ENCODE assay signal across 25 cellular contexts in genomic region chr7:113247198-113247597, GRCh38.
"Had no signal": no experiment of that assay in that cellular context is flagged by ENCODE, and none has a peak within 500 bp of the region (broad histone marks: within the 10 kb centered on the region; RNA-seq: fewer than 3 reads in every experiment).

No MANE protein-coding gene starts in this region.

- H3K27me3 ChIP-seq: ascending aorta, brain microvascular endothelial cell, heart left ventricle, right lobe of liver, suprapubic skin, tibial artery, upper lobe of right lung had no signal

- H3K36me3 ChIP-seq: ascending aorta, brain microvascular endothelial cell, heart left ventricle, left ventricle myocardium inferior, right lobe of liver, suprapubic skin, tibial artery, upper lobe of right lung had no signal

- H3K4me3 ChIP-seq: ascending aorta, heart left ventricle, left ventricle myocardium inferior, lung, right lobe of liver, suprapubic skin, tibial artery, upper lobe of right lung had no signal

- H3K9me3 ChIP-seq: ascending aorta, right lobe of liver, suprapubic skin, tibial artery, upper lobe of right lung had no signal

- DNase-seq: activated CD4-positive, alpha-beta T cell treated with anti-CD3 and anti-CD28 coated beads for 4 hours; activated CD4-positive, alpha-beta T cell treated with anti-CD3 and anti-CD28 coated beads, Interleukin-2, amount 50 U/mL, for 4 hours; activated CD4-positive, CD25-positive, alpha-beta regulatory T cell; activated CD8-positive, alpha-beta memory T cell treated with anti-CD3 and anti-CD28 coated beads for 24 hours; activated effector memory CD4-positive, alpha-beta T cell treated with Interleukin-2 at 50 U/mL for 16 hours; activated naive CD4-positive, alpha-beta T cell treated with Interleukin-2 at 50 U/mL for 16 hours; activated naive CD8-positive, alpha-beta T cell treated with anti-CD3 and anti-CD28 coated beads for 36 hours; brain microvascular endothelial cell; endodermal cell; foreskin fibroblast; heart left ventricle; left ventricle myocardium inferior; mesendoderm; natural killer cell; posterior cingulate gyrus; right lobe of liver; small intestine; stimulated activated CD4-positive, alpha-beta T cell treated with anti-CD3 and anti-CD28 coated beads, Interleukin-4, amount 100 ng/mL, for 4 hours; stimulated activated naive B cell treated with anti-CD40 and anti-IgM and Interleukin-4, amounts not matched to agents 10 μg/mL and 1 μg/mL and 100 μg/mL, for 72 hours; tibial artery; upper lobe of right lung had no signal

- ATAC-seq: esophagus mucosa; heart left ventricle; natural killer cell; right lobe of liver; stimulated activated naive B cell treated with anti-CD40 and anti-IgM and Interleukin-4, amounts not matched to agents 10 μg/mL and 1 μg/mL and 100 μg/mL, for 72 hours; upper lobe of right lung had no signal

- H3K4me1 ChIP-seq: ascending aorta, heart left ventricle, left ventricle myocardium inferior, right lobe of liver, suprapubic skin, tibial artery, upper lobe of right lung had no signal

- H3K27ac ChIP-seq: ascending aorta, brain microvascular endothelial cell, heart left ventricle, left ventricle myocardium inferior, right lobe of liver, suprapubic skin, tibial artery, upper lobe of right lung had no signal
